In the genomic region with DNA sequence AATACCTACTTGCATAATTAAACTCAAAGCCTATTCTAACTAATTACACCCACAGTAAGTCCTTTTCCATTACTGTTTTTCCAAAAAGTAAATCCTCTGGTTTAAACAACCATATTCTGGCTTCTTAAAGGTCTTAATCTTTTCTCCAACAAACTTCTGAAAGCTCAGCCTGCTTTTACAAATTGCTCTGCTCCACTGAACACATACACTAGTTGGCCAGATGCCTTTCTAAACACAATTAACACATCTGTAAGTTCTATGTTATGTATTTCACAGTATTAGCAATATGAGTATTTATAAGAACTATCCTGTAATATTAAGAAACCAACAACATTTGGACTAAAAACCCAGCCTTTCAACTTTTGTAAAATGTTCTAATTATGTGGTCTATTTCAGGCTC, we compare ENCODE assay signal across 25 cellular contexts. TPM values are rescaled to one million over a fixed set of nuclear protein-coding genes. Genes with fewer than 3 reads are reported as not detected.
DNase-seq lines count a peak whose midpoint lies in the region; FAIRE-seq and TF ChIP-seq lines count a peak whose summit lies in the region.
"Had no signal": no experiment of that assay in that cellular context is flagged by ENCODE, and none has a peak within 500 bp of the region (broad histone marks: within the 10 kb centered on the region; RNA-seq: fewer than 3 reads in every experiment).

No MANE protein-coding gene starts in this region.

- no peak overlapping the region for H3K18ac ChIP-seq in trophoblast cell (ENCODE audit: low read length)

- intact Hi-C loops in kidney (cut with DNase I) (no loop called here), spleen (cut with DNase I; ENCODE audit: low total_unique reads) (no loop called here)

- no peak overlapping the region for H2AK5ac ChIP-seq in trophoblast cell (ENCODE audit: low read length)

- CTCF ChIA-PET in GM10248 (lab: Yijun Ruan, JAX), result no interaction called here

- TF ChIP-seq CTCF in kidney (IDR thresholded peaks at IDR 0.05; ENCODE audit: borderline replicate concordance, extremely low read depth, insufficient read depth) (no peak), spleen (IDR thresholded peaks at IDR 0.05 in 8 of 11, conservative IDR thresholded peaks at IDR 0.05 in 3 of 11) (no peak), GM10248 (IDR thresholded peaks at IDR 0.05; ENCODE audit: control extremely low read depth, extremely low read depth, low read depth, missing control alignments) (no peak)

- H3K9me3 ChIP-seq in kidney (ENCODE audit: control insufficient read depth in 1 of 2, low read length in 2 of 2) (no peaks in the 10 kb centered on the region), spleen (no peaks in the 10 kb centered on the region), trophoblast cell (ENCODE audit: insufficient read depth, low read depth, low read length) (peaks cover 3% of the 10 kb centered on the region)
- H3K9me3 ChIP-seq: Caco-2, Peyer's patch, SJCRH30, tibial nerve had no signal

- H3K14ac ChIP-seq in trophoblast cell (ENCODE audit: low read length), result no peak overlapping the region

- H3K36me3 ChIP-seq in kidney (ENCODE audit: control insufficient read depth in 1 of 2, insufficient read depth in 2 of 2, low read length in 2 of 2), result no peaks in the 10 kb centered on the region
- H3K36me3 ChIP-seq in spleen, result peaks cover 0 to 6% (median 0%) of the 10 kb centered on the region in 6 donors
- H3K36me3 ChIP-seq in trophoblast cell (ENCODE audit: control insufficient read depth in 1 of 2, insufficient read depth in 2 of 2, low read length in 2 of 2), result no peaks in the 10 kb centered on the region
- H3K36me3 ChIP-seq: brain microvascular endothelial cell, Peyer's patch, SJCRH30, tibial nerve had no signal

- H3K4me1 ChIP-seq in kidney (ENCODE audit: control insufficient read depth in 1 of 2, insufficient read depth in 1 of 2, low read depth in 1 of 2, low read length in 2 of 2) (no peaks in the 10 kb centered on the region), spleen (peaks cover 0 to 37% (median 15%) of the 10 kb centered on the region in 6 donors), trophoblast cell (ENCODE audit: control insufficient read depth in 1 of 2, insufficient read depth in 2 of 2, low read length in 2 of 2) (peaks cover 2 to 8% of the 10 kb centered on the region in 2 experiments)
- H3K4me1 ChIP-seq: Caco-2, parathyroid adenoma, Peyer's patch, SJCRH30 had no signal

- H3K79me2 ChIP-seq in trophoblast cell (ENCODE audit: control insufficient read depth, insufficient read depth, low read length, poor library complexity), result no peaks in the 10 kb centered on the region
- H3K79me2 ChIP-seq: parathyroid adenoma had no signal

- no peak overlapping the region for H2AFZ ChIP-seq in trophoblast cell (ENCODE audit: insufficient read depth, low read length, poor library complexity)
- H2AFZ ChIP-seq: parathyroid adenoma had no signal

- no peak overlapping the region for H2BK120ac ChIP-seq in trophoblast cell (ENCODE audit: insufficient read depth, low read length, poor library complexity)

- H4K8ac ChIP-seq in trophoblast cell (ENCODE audit: low read depth, low read length), result no peak overlapping the region

- DNase-seq in H54 (ENCODE audit: insufficient read length, low spot score), result no peak
- no peak for DNase-seq in RCC 7860 (ENCODE audit: low spot score)
- no peak for DNase-seq in kidney
- DNase-seq in spleen, result no peak
- no peak for DNase-seq in GM10248 (ENCODE audit: extremely low spot score)
- no peak for DNase-seq in trophoblast cell
- no peak for DNase-seq in activated CD4-positive, alpha-beta T cell treated with anti-CD3 and anti-CD28 coated beads for 1 hour
- DNase-seq: activated CD8-positive, alpha-beta memory T cell treated with anti-CD3 and anti-CD28 coated beads, Interleukin-2, amount 50 U/mL, for 4 hours; activated naive CD4-positive, alpha-beta T cell treated with anti-CD3 and anti-CD28 coated beads, Interleukin-2, amount 10 ng/mL, durations not matched to agents 7 days and 5 days; brain microvascular endothelial cell; Caco-2; DMS79; effector CD8-positive, alpha-beta T cell; erythroblast; GDM1; H7; NCI-H1417; NCI-H2081 treated with DMSO at 0.1 percent for 48 hours; NCI-H226; Peyer's patch; SJCRH30 had no signal

- H3K9ac ChIP-seq in kidney (ENCODE audit: low read length in 2 of 2) (peak overlapping the region in 1 of 2 donors; percentile 45), trophoblast cell (ENCODE audit: low read length) (no peak overlapping the region)
- H3K9ac ChIP-seq: parathyroid adenoma had no signal

- no peak overlapping the region for H4K91ac ChIP-seq in trophoblast cell (ENCODE audit: low read depth, low read length)

- no peak overlapping the region for H2BK12ac ChIP-seq in trophoblast cell (ENCODE audit: low read length)

- H2BK5ac ChIP-seq in trophoblast cell (ENCODE audit: low read depth, low read length, poor library complexity), result no peak overlapping the region

- POLR2A ChIA-PET in GM10248 (lab: Yijun Ruan, JAX), result no interaction called here

- no peak overlapping the region for H4K12ac ChIP-seq in trophoblast cell (ENCODE audit: low read depth, low read length)

- peak overlapping the region; percentile 26 to 53 for H3K4me3 ChIP-seq in kidney (ENCODE audit: low read length in 2 of 2)
- H3K4me3 ChIP-seq in spleen, result peak overlapping the region in 7 of 8 donors; percentile 11 to 69 (median 42)
- no peak overlapping the region for H3K4me3 ChIP-seq in trophoblast cell (ENCODE audit: low read depth, low read length)
- H3K4me3 ChIP-seq: SJCRH30 had no signal

- no peak overlapping the region for H3K4ac ChIP-seq in trophoblast cell (ENCODE audit: low read depth, low read length)

- TF ChIP-seq POLR2A in H54 (IDR thresholded peaks at IDR 0.05; ENCODE audit: low read depth, low read length) (no peak), spleen (IDR thresholded peaks at IDR 0.05) (no peak)

- H3K27me3 ChIP-seq in spleen (replicated peaks in 1 of 7) (peaks cover 0 to 41% (median 10%) of the 10 kb centered on the region in 7 donors), trophoblast cell (ENCODE audit: insufficient read depth, low read length) (peaks cover 3% of the 10 kb centered on the region)
- H3K27me3 ChIP-seq: brain microvascular endothelial cell, Peyer's patch, SJCRH30, tibial nerve had no signal

- FAIRE-seq in H54 (lab: Jason Lieb, UNC) (peak; percentile 70), RCC 7860 (lab: Jason Lieb, UNC) (peak; percentile 40), kidney (lab: Jason Lieb, UNC) (no peak)
- FAIRE-seq: islet of Langerhans had no signal

- H3K27ac ChIP-seq in kidney (ENCODE audit: low read depth in 2 of 2, low read length in 2 of 2), result peak overlapping the region in 1 of 2 donors; percentile 19
- H3K27ac ChIP-seq in spleen, result peak overlapping the region in 3 of 8 donors; percentile 24 to 73 (median 25)
- no peak overlapping the region for H3K27ac ChIP-seq in trophoblast cell (ENCODE audit: low read depth, low read length)
- H3K27ac ChIP-seq: brain microvascular endothelial cell, C4-2B, parathyroid adenoma, Peyer's patch, SJCRH30 had no signal

- no peak overlapping the region for H3K23ac ChIP-seq in trophoblast cell (ENCODE audit: low read length)

- H3K79me1 ChIP-seq in trophoblast cell (ENCODE audit: low read length), result no peaks in the 10 kb centered on the region

- H3K4me2 ChIP-seq in trophoblast cell (ENCODE audit: low read length), result no peak overlapping the region

RNA-seq across cellular contexts. Expression of gene PTPRB, which starts 30.1 kb away (rescaled TPM):
- total RNA-seq in kidney, result 71.6 TPM
- polyA plus RNA-seq in kidney (ENCODE audit: insufficient read depth, low read depth, low replicate concordance), result 13.5 TPM
- total RNA-seq in spleen, result 100 to 1,000 TPM in 6 of 7 donors, 10 to 100 TPM in 1; 57.7 to 252 (median 123) TPM
- polyA plus RNA-seq in spleen, result 10 to 100 TPM in 1 of 3 donors, 1 to 10 TPM in 2; 3.7 to 12.3 (median 6.5) TPM
- 0.21 and 0.25 TPM in 2 replicates for polyA plus RNA-seq in trophoblast cell (2013)
